28 cellular contexts compared by ENCODE assay signal in genomic region chr4:46804781-46805413, GRCh38.
"Had no signal": no experiment of that assay in that cellular context is flagged by ENCODE, and none has a peak within 500 bp of the region (broad histone marks: within the 10 kb centered on the region; RNA-seq: fewer than 3 reads in every experiment).

No MANE protein-coding gene starts in this region.

- H3K4me1 ChIP-seq: colonic mucosa, esophagus muscularis mucosa, foreskin keratinocyte, gastroesophageal sphincter, heart left ventricle, lower lobe of right lung, parathyroid adenoma, prostate gland, right atrium auricular region, sigmoid colon, testis, tibial artery had no signal

- H3K9me3 Mint-ChIP-seq: type B pancreatic cell had no signal

- DNase-seq: central memory CD4-positive, alpha-beta T cell; colonic mucosa; dermis blood vessel endothelial cell; effector memory CD4-positive, alpha-beta T cell; foreskin keratinocyte; heart left ventricle; kidney glomerular epithelial cell; left ventricle myocardium superior; lower lobe of right lung; naive B cell; sigmoid colon; stimulated activated CD4-positive, alpha-beta T cell treated with anti-CD3 and anti-CD28 coated beads, Interleukin-4, amount 100 ng/mL, for 1 hour; stimulated activated CD8-positive, alpha-beta memory T cell treated with anti-CD3 and anti-CD28 coated beads, Interleukin-4, amount 100 ng/mL, for 48 hours; stimulated activated naive CD8-positive, alpha-beta T cell treated with anti-CD3 and anti-CD28 coated beads, Interleukin-15, Interleukin-2, amounts not matched to agents 100 U/mL and 50 U/mL, for 24 hours; substantia nigra; tibial artery had no signal

- FAIRE-seq: endothelial cell of umbilical vein, islet of Langerhans had no signal

- H3K9me3 ChIP-seq: colonic mucosa, esophagus muscularis mucosa, gastroesophageal sphincter, lower lobe of right lung, prostate gland, right atrium auricular region, sigmoid colon, testis had no signal

- ATAC-seq: foreskin keratinocyte; gastroesophageal sphincter; heart left ventricle; left ventricle myocardium superior; lower lobe of right lung; natural killer cell treated with Interleukin-12 subunit alpha and Interleukin-12 subunit beta and Interleukin-15 and Interleukin-18, amount 100 ng/mL, for 72 hours; stimulated activated naive CD8-positive, alpha-beta T cell treated with anti-CD3 and anti-CD28 coated beads, Interleukin-15, Interleukin-2, amounts not matched to agents 100 U/mL and 50 U/mL, for 24 hours had no signal

- H3K36me3 ChIP-seq: colonic mucosa, esophagus muscularis mucosa, gastroesophageal sphincter, heart left ventricle, lower lobe of right lung, prostate gland, right atrium auricular region, sigmoid colon, tibial artery had no signal

- H3K27ac ChIP-seq: colonic mucosa, esophagus muscularis mucosa, foreskin keratinocyte, gastroesophageal sphincter, heart left ventricle, hepatocyte, lower lobe of right lung, parathyroid adenoma, prostate gland, right atrium auricular region, sigmoid colon, testis, tibial artery had no signal

- H3K4me1 Mint-ChIP-seq: naive B cell, neural crest cell had no signal

- H3K4me2 ChIP-seq: hepatocyte had no signal

- H3K36me3 Mint-ChIP-seq: naive B cell; natural killer cell treated with Interleukin-12 subunit alpha and Interleukin-12 subunit beta and Interleukin-15 and Interleukin-18, amount 100 ng/mL, for 72 hours; type B pancreatic cell had no signal

- H3K9ac ChIP-seq: parathyroid adenoma had no signal

- H3K27me3 ChIP-seq: colonic mucosa, esophagus muscularis mucosa, foreskin keratinocyte, gastroesophageal sphincter, heart left ventricle, hepatocyte, right atrium auricular region, sigmoid colon, testis, tibial artery had no signal

- H3K27me3 Mint-ChIP-seq: naive B cell, type B pancreatic cell had no signal

- H3K27ac Mint-ChIP-seq: naive B cell; natural killer cell treated with Interleukin-12 subunit alpha and Interleukin-12 subunit beta and Interleukin-15 and Interleukin-18, amount 100 ng/mL, for 72 hours; type B pancreatic cell had no signal

- H3K4me3 ChIP-seq: colonic mucosa, esophagus muscularis mucosa, gastroesophageal sphincter, heart left ventricle, hepatocyte, lower lobe of right lung, prostate gland, right atrium auricular region, sigmoid colon, testis, tibial artery had no signal

- H3K4me3 Mint-ChIP-seq: naive B cell; natural killer cell treated with Interleukin-12 subunit alpha and Interleukin-12 subunit beta and Interleukin-15 and Interleukin-18, amount 100 ng/mL, for 72 hours; neural crest cell; type B pancreatic cell had no signal

- H2AFZ ChIP-seq: hepatocyte, parathyroid adenoma had no signal
